In genomic region chr9:121325387-121325786, GRCh38 we compare ENCODE assay signal across 18 cellular contexts. TPM values are rescaled to one million over a fixed set of nuclear protein-coding genes. Genes with fewer than 3 reads are reported as not detected.
DNase-seq lines count a peak whose midpoint lies in the region; ATAC-seq, FAIRE-seq and TF ChIP-seq lines count a peak whose summit lies in the region.
"Had no signal": no experiment of that assay in that cellular context is flagged by ENCODE, and none has a peak within 500 bp of the region (broad histone marks: within the 10 kb centered on the region; RNA-seq: fewer than 3 reads in every experiment).

No MANE protein-coding gene starts in this region.

- H3K9me3 ChIP-seq in gastroesophageal sphincter = no peaks in the 10 kb centered on the region
- no peaks in the 10 kb centered on the region for H3K9me3 ChIP-seq in parathyroid adenoma (ENCODE audit: control insufficient read depth, low read length)
- no peaks in the 10 kb centered on the region for H3K9me3 ChIP-seq in upper lobe of right lung
- no peaks in the 10 kb centered on the region for H3K9me3 ChIP-seq in SK-N-SH
- H3K9me3 ChIP-seq: HAP-1 had no signal

- no peak overlapping the region for H3K4me3 Mint-ChIP-seq in activated CD8-positive, alpha-beta T cell treated with anti-CD3 and anti-CD28 coated beads, Interleukin-2, amount 10 ng/mL, durations not matched to agents 7 days and 5 days
- H3K4me3 Mint-ChIP-seq in activated CD8-positive, alpha-beta T cell treated with anti-CD3 and anti-CD28 coated beads for 36 hours = no peak overlapping the region
- H3K4me3 Mint-ChIP-seq: nephron progenitor cell had no signal

- peaks cover 29% of the 10 kb centered on the region for H3K4me1 Mint-ChIP-seq in activated CD8-positive, alpha-beta T cell treated with anti-CD3 and anti-CD28 coated beads, Interleukin-2, amount 10 ng/mL, durations not matched to agents 7 days and 5 days (ENCODE audit: low read depth)
- H3K4me1 Mint-ChIP-seq in activated CD8-positive, alpha-beta T cell treated with anti-CD3 and anti-CD28 coated beads for 36 hours (ENCODE audit: low read depth) = peaks cover 14% of the 10 kb centered on the region
- H3K4me1 Mint-ChIP-seq: nephron progenitor cell had no signal

- H3K36me3 Mint-ChIP-seq in activated CD8-positive, alpha-beta T cell treated with anti-CD3 and anti-CD28 coated beads, Interleukin-2, amount 10 ng/mL, durations not matched to agents 7 days and 5 days (ENCODE audit: low read depth) = peaks cover 6% of the 10 kb centered on the region
- H3K36me3 Mint-ChIP-seq in activated CD8-positive, alpha-beta T cell treated with anti-CD3 and anti-CD28 coated beads for 36 hours (ENCODE audit: low read depth) = peaks cover 4% of the 10 kb centered on the region

- H3K9ac ChIP-seq in parathyroid adenoma (no peak overlapping the region), SK-N-SH (no peak overlapping the region)

- peaks cover 7 to 98% (median 59%) of the 10 kb centered on the region in 3 donors for H3K4me1 ChIP-seq in gastroesophageal sphincter
- H3K4me1 ChIP-seq in parathyroid adenoma = no peaks in the 10 kb centered on the region
- H3K4me1 ChIP-seq in upper lobe of right lung = peaks cover 53% of the 10 kb centered on the region
- peaks cover 0 to 5% of the 10 kb centered on the region in 2 experiments; a peak in 2 of 4 replicates for H3K4me1 ChIP-seq in SK-N-SH (ENCODE audit: control insufficient read depth in 1 of 2, insufficient read depth in 2 of 2, low read depth in 1 of 2, low read length in 1 of 2)
- H3K4me1 ChIP-seq: HAP-1 had no signal

- no peak for TF ChIP-seq CTCF in activated CD8-positive, alpha-beta T cell treated with anti-CD3 and anti-CD28 coated beads for 36 hours (IDR thresholded peaks at IDR 0.05)
- no peak for TF ChIP-seq CTCF in gastroesophageal sphincter (IDR thresholded peaks at IDR 0.05)
- no peak for TF ChIP-seq CTCF in parathyroid adenoma (IDR thresholded peaks at IDR 0.05)
- TF ChIP-seq CTCF in upper lobe of right lung (IDR thresholded peaks at IDR 0.05) = no peak
- TF ChIP-seq CTCF in D721Med (IDR thresholded peaks at IDR 0.05; ENCODE audit: insufficient read depth, missing control alignments) = no peak
- no peak for TF ChIP-seq CTCF in SK-N-SH (IDR thresholded peaks at IDR 0.05)

- intact Hi-C loops in activated CD8-positive, alpha-beta T cell treated with anti-CD3 and anti-CD28 coated beads for 36 hours (cut with micrococcal nuclease) = no loop called here
- intact Hi-C loops in upper lobe of right lung (cut with DNase I) = no loop called here

- H3K27ac ChIP-seq in gastroesophageal sphincter = peak overlapping the region; percentile 90 to 98 (median 94)
- H3K27ac ChIP-seq in parathyroid adenoma = peak overlapping the region; percentile 78
- H3K27ac ChIP-seq in upper lobe of right lung = peak overlapping the region; percentile 79
- no peak overlapping the region for H3K27ac ChIP-seq in SK-N-SH (ENCODE audit: low read depth in 2 of 2, low read length in 1 of 2)

- H2AFZ ChIP-seq in parathyroid adenoma (no peak overlapping the region), SK-N-SH (ENCODE audit: low read depth) (no peak overlapping the region)

- no peak for ATAC-seq in activated CD8-positive, alpha-beta T cell treated with anti-CD3 and anti-CD28 coated beads, Interleukin-2, amount 10 ng/mL, durations not matched to agents 7 days and 5 days
- no peak for ATAC-seq in activated CD8-positive, alpha-beta T cell treated with anti-CD3 and anti-CD28 coated beads for 36 hours
- ATAC-seq in gastroesophageal sphincter = no peak
- ATAC-seq in upper lobe of right lung = no peak
- ATAC-seq in GM18511 (IDR thresholded peaks at IDR 0.05; ENCODE audit: unreplicated experiment) = no peak

- no peaks in the 10 kb centered on the region for H3K27me3 Mint-ChIP-seq in activated CD8-positive, alpha-beta T cell treated with anti-CD3 and anti-CD28 coated beads, Interleukin-2, amount 10 ng/mL, durations not matched to agents 7 days and 5 days (ENCODE audit: low read depth)
- H3K27me3 Mint-ChIP-seq in activated CD8-positive, alpha-beta T cell treated with anti-CD3 and anti-CD28 coated beads for 36 hours = no peaks in the 10 kb centered on the region

- no peaks in the 10 kb centered on the region for H3K9me3 Mint-ChIP-seq in activated CD8-positive, alpha-beta T cell treated with anti-CD3 and anti-CD28 coated beads, Interleukin-2, amount 10 ng/mL, durations not matched to agents 7 days and 5 days (ENCODE audit: insufficient read depth)
- H3K9me3 Mint-ChIP-seq in activated CD8-positive, alpha-beta T cell treated with anti-CD3 and anti-CD28 coated beads for 36 hours = no peaks in the 10 kb centered on the region
- H3K9me3 Mint-ChIP-seq: nephron progenitor cell had no signal

- POLR2A ChIA-PET in activated CD8-positive, alpha-beta T cell treated with anti-CD3 and anti-CD28 coated beads, Interleukin-2, amount 10 ng/mL, durations not matched to agents 7 days and 5 days (lab: Charles Lee) = no interaction called here
- POLR2A ChIA-PET in activated CD8-positive, alpha-beta T cell treated with anti-CD3 and anti-CD28 coated beads for 36 hours (lab: Charles Lee) = no interaction called here
- POLR2A ChIA-PET in SK-N-SH (lab: Yijun Ruan, JAX) = no interaction called here

- FAIRE-seq in D721Med (lab: Jason Lieb, UNC) = no peak
- FAIRE-seq: TTC549 had no signal

- H3K4me3 ChIP-seq in gastroesophageal sphincter (no peak overlapping the region), parathyroid adenoma (ENCODE audit: low read depth, low read length) (no peak overlapping the region), upper lobe of right lung (no peak overlapping the region), SK-N-SH (ENCODE audit: low read depth in 2 of 2, low read length in 1 of 2) (no peak overlapping the region)
- H3K4me3 ChIP-seq: HAP-1 had no signal

- TF ChIP-seq EP300 in gastroesophageal sphincter (IDR thresholded peaks at IDR 0.05) = no peak
- TF ChIP-seq EP300 in SK-N-SH (IDR thresholded peaks at IDR 0.05; ENCODE audit: borderline replicate concordance in 1 of 2, low read depth in 1 of 2, low read length in 1 of 2) = no peak

- TF ChIP-seq POLR2A in gastroesophageal sphincter (IDR thresholded peaks at IDR 0.05) = no peak

- H4K20me1 ChIP-seq in SK-N-SH (ENCODE audit: insufficient read depth) = no peaks in the 10 kb centered on the region

- no peaks in the 10 kb centered on the region for H3K9me2 ChIP-seq in SK-N-SH

- H3K4me2 ChIP-seq in parathyroid adenoma (ENCODE audit: low read length) (no peak overlapping the region), SK-N-SH (no peak overlapping the region)

- DNase-seq in activated CD8-positive, alpha-beta T cell treated with anti-CD3 and anti-CD28 coated beads, Interleukin-2, amount 10 ng/mL, durations not matched to agents 7 days and 5 days = no peak
- DNase-seq in activated CD8-positive, alpha-beta T cell treated with anti-CD3 and anti-CD28 coated beads for 36 hours = no peak
- DNase-seq in upper lobe of right lung = no peak
- no peak for DNase-seq in D721Med (ENCODE audit: insufficient read length, low spot score)
- no peak for DNase-seq in SK-N-SH
- DNase-seq: 8988T; activated T-cell treated with anti-CD3 and anti-CD28 coated beads for 4 hours; DMS 273 treated with DMSO at 0.1 percent for 48 hours; NCI-H510A; nephron progenitor cell; RPMI8226; stimulated activated CD4-positive, alpha-beta T cell treated with anti-CD3 and anti-CD28 coated beads, Interleukin-2, amount 100 ng/mL, for 24 hours; stimulated activated naive CD4-positive, alpha-beta T cell had no signal

- H3K79me2 ChIP-seq in parathyroid adenoma = no peaks in the 10 kb centered on the region
- no peaks in the 10 kb centered on the region; the same call in 1 of the 2 replicates for H3K79me2 ChIP-seq in SK-N-SH (ENCODE audit: insufficient read depth)

- H3K27ac Mint-ChIP-seq in activated CD8-positive, alpha-beta T cell treated with anti-CD3 and anti-CD28 coated beads, Interleukin-2, amount 10 ng/mL, durations not matched to agents 7 days and 5 days = peak overlapping the region; percentile 10
- no peak overlapping the region for H3K27ac Mint-ChIP-seq in activated CD8-positive, alpha-beta T cell treated with anti-CD3 and anti-CD28 coated beads for 36 hours
- H3K27ac Mint-ChIP-seq: nephron progenitor cell had no signal

- WGBS in gastroesophageal sphincter (ENCODE audit: low coverage in 1 of 2), 2 donors = 83% methylated on average over 6 of the region's 7 CpGs; no CpG with 5 or more reads in 1 of the 2 donors
- 100% methylated on average over 3 of the region's 7 CpGs for WGBS in SK-N-SH (ENCODE audit: low lambda C conversion rate)

- TF ChIP-seq RAD21 in SK-N-SH (IDR thresholded peaks at IDR 0.05; ENCODE audit: low read length) = no peak

- H3K36me3 ChIP-seq in gastroesophageal sphincter (peaks cover 0 to 100% of the 10 kb centered on the region in 2 donors), parathyroid adenoma (ENCODE audit: control insufficient read depth, insufficient read depth, low read length) (no peaks in the 10 kb centered on the region), upper lobe of right lung (peaks cover 90% of the 10 kb centered on the region), SK-N-SH (replicated peaks in 1 of 2; ENCODE audit: control insufficient read depth in 1 of 2, insufficient read depth in 2 of 2, low read length in 1 of 2) (peaks cover 53 to 61% of the 10 kb centered on the region in 2 experiments)
- H3K36me3 ChIP-seq: HAP-1 had no signal

- no peaks in the 10 kb centered on the region for H3K27me3 ChIP-seq in gastroesophageal sphincter
- H3K27me3 ChIP-seq in parathyroid adenoma (ENCODE audit: control insufficient read depth, insufficient read depth, low read length) = no peaks in the 10 kb centered on the region
- no peaks in the 10 kb centered on the region for H3K27me3 ChIP-seq in upper lobe of right lung
- H3K27me3 ChIP-seq in SK-N-SH (ENCODE audit: insufficient read depth) = no peaks in the 10 kb centered on the region

- no peaks in the 10 kb centered on the region for H3F3A ChIP-seq in SK-N-SH (replicated peaks; ENCODE audit: insufficient read depth)

- CTCF ChIA-PET in activated CD8-positive, alpha-beta T cell treated with anti-CD3 and anti-CD28 coated beads, Interleukin-2, amount 10 ng/mL, durations not matched to agents 7 days and 5 days (lab: Charles Lee) = no interaction called here
- CTCF ChIA-PET in activated CD8-positive, alpha-beta T cell treated with anti-CD3 and anti-CD28 coated beads for 36 hours (lab: Charles Lee) = no interaction called here
- CTCF ChIA-PET in SK-N-SH (lab: Yijun Ruan, JAX) = interaction anchor here (2.0 kb wide), 1 partner anchor 74 kb away, joined by 4 read pairs; no protein-coding TSS in a partner anchor

RNA-seq across cellular contexts. Expression of gene STOM, which starts 44.7 kb away (rescaled TPM):
- 10 to 100 TPM; 50.7 to 54.9 TPM for total RNA-seq in activated CD8-positive, alpha-beta T cell treated with anti-CD3 and anti-CD28 coated beads, Interleukin-2, amount 10 ng/mL, durations not matched to agents 7 days and 5 days
- total RNA-seq in activated CD8-positive, alpha-beta T cell treated with anti-CD3 and anti-CD28 coated beads for 36 hours = 10 to 100 TPM; 31.7 to 32.5 TPM
- 100 to 1,000 TPM; 293 to 539 (median 457) TPM for total RNA-seq in gastroesophageal sphincter
- 595 TPM for total RNA-seq in upper lobe of right lung
- 40.5 and 49.7 TPM in 2 replicates for polyA plus RNA-seq in SK-N-SH (2012; rRNA removed)
- polyA plus RNA-seq in SK-N-SH (2012; cell fraction: cytosol; rRNA removed) = 55.2 and 55.7 TPM in 2 replicates
- polyA plus RNA-seq in SK-N-SH (2012; cell fraction: nucleus; rRNA removed) = 11.9 and 21.8 TPM in 2 replicates

RNA-seq across cellular contexts. Expression of gene GSN, which starts 57.4 kb away (rescaled TPM):
- 1 to 10 TPM; 4.0 to 4.2 TPM for total RNA-seq in activated CD8-positive, alpha-beta T cell treated with anti-CD3 and anti-CD28 coated beads, Interleukin-2, amount 10 ng/mL, durations not matched to agents 7 days and 5 days
- total RNA-seq in activated CD8-positive, alpha-beta T cell treated with anti-CD3 and anti-CD28 coated beads for 36 hours = 1 to 10 TPM; 1.9 to 2.2 TPM
- 1,000 to 10,000 TPM; 2,362 to 3,466 (median 3,146) TPM for total RNA-seq in gastroesophageal sphincter
- 464 TPM for total RNA-seq in upper lobe of right lung
- 168 and 172 TPM in 2 replicates for polyA plus RNA-seq in SK-N-SH (2012; rRNA removed)
- polyA plus RNA-seq in SK-N-SH (2012; cell fraction: cytosol; rRNA removed) = 82.7 and 123 TPM in 2 replicates
- 205 and 218 TPM in 2 replicates for polyA plus RNA-seq in SK-N-SH (2012; cell fraction: nucleus; rRNA removed)

Comparison
In these comparisons a context has a peak if more than half of its experiments do, and no peak if none do; other contexts are left out.
1. H3K27ac ChIP-seq: peak in gastroesophageal sphincter (4 of 4), parathyroid adenoma (single experiment) and upper lobe of right lung (single experiment); none in SK-N-SH (0 of 2).
2. RNA of gene STOM, which starts 44.7 kb away (total RNA-seq): 595 TPM in upper lobe of right lung (single experiment) and 293 to 539 TPM in gastroesophageal sphincter; 50.7 to 54.9 TPM in activated CD8-positive, alpha-beta T cell treated with anti-CD3 and anti-CD28 coated beads, Interleukin-2, amount 10 ng/mL, durations not matched to agents 7 days and 5 days and 31.7 to 32.5 TPM in activated CD8-positive, alpha-beta T cell treated with anti-CD3 and anti-CD28 coated beads for 36 hours; every median in the first group is over 4 times any median in the second.
3. RNA of gene GSN, which starts 57.4 kb away (total RNA-seq): 2,362 to 3,466 TPM in gastroesophageal sphincter and 464 TPM in upper lobe of right lung (single experiment); 4.0 to 4.2 TPM in activated CD8-positive, alpha-beta T cell treated with anti-CD3 and anti-CD28 coated beads, Interleukin-2, amount 10 ng/mL, durations not matched to agents 7 days and 5 days and 1.9 to 2.2 TPM in activated CD8-positive, alpha-beta T cell treated with anti-CD3 and anti-CD28 coated beads for 36 hours; every median in the first group is over 10 times any median in the second.